ENCODE assay signal across 8 cellular contexts in genomic region chr19:48511800-48512503, GRCh38. TPM values are rescaled to one million over a fixed set of nuclear protein-coding genes. Genes with fewer than 3 reads are reported as not detected.
DNase-seq lines count a peak whose midpoint lies in the region; ATAC-seq and TF ChIP-seq lines count a peak whose summit lies in the region.

LMTK3 (minus strand) TSS chr19:48511835; CDS start chr19:48511576, 259 bp downstream.

- no peaks in the 10 kb centered on the region for H3K27me3 ChIP-seq in smooth muscle cell (ENCODE audit: low read depth)

- H3K79me2 ChIP-seq in smooth muscle cell (ENCODE audit: low read depth), result no peaks in the 10 kb centered on the region

- H2AFZ ChIP-seq in smooth muscle cell (ENCODE audit: low read depth), result peak within 1 kb of the TSS; percentile 96

- 46% methylated on average over 20 of the region's 32 CpGs for WGBS in smooth muscle cell (ENCODE audit: low lambda C conversion rate)

- H3K4me3 ChIP-seq in fibroblast of the aortic adventitia (ENCODE audit: low read depth, low read length) (peak within 1 kb of the TSS; percentile 14), smooth muscle cell (peak within 1 kb of the TSS; percentile 55)

- no peak within 1 kb of the TSS for H3K27ac ChIP-seq in smooth muscle cell (ENCODE audit: low read depth)

- H3K9ac ChIP-seq in smooth muscle cell (ENCODE audit: low read depth), result no peak within 1 kb of the TSS

- no peaks in the 10 kb centered on the region for H3K9me3 ChIP-seq in smooth muscle cell (replicated peaks; ENCODE audit: low read depth)

- peaks cover 4% of the 10 kb centered on the region for H3F3A ChIP-seq in smooth muscle cell (ENCODE audit: low read depth)

- no peaks in the 10 kb centered on the region for H3K36me3 ChIP-seq in smooth muscle cell (ENCODE audit: low read depth)

- no peaks in the 10 kb centered on the region for H4K20me1 ChIP-seq in smooth muscle cell (ENCODE audit: low read depth)

- ATAC-seq in GM21367 (IDR thresholded peaks at IDR 0.05; ENCODE audit: unreplicated experiment) (no peak), GM21360 (IDR thresholded peaks at IDR 0.05; ENCODE audit: unreplicated experiment) (no peak), omental fat pad (ENCODE audit: low FRiP score) (no peak)

- TF ChIP-seq CTCF in GM10266 (IDR thresholded peaks at IDR 0.05; ENCODE audit: control insufficient read depth, insufficient read depth, low read depth, missing control alignments) (no peak), fibroblast of the aortic adventitia (IDR thresholded peaks at IDR 0.05; ENCODE audit: insufficient read depth, low read length) (no peak), smooth muscle cell (IDR thresholded peaks at IDR 0.05; ENCODE audit: borderline replicate concordance, insufficient read depth, poor library complexity, severe bottlenecking) (no peak), omental fat pad (IDR thresholded peaks at IDR 0.05) (no peak)

- H3K4me1 ChIP-seq in smooth muscle cell (ENCODE audit: low read depth), result peaks cover 8% of the 10 kb centered on the region

- H3K4me2 ChIP-seq in smooth muscle cell, result peak within 1 kb of the TSS; percentile 93

- peak; percentile 82 for DNase-seq in GM10266 (ENCODE audit: extremely low spot score)
- DNase-seq in NCI-H524 (lab: John Stamatoyannopoulos, UW), result peak; percentile 90 to 93
- DNase-seq in activated T-cell treated with anti-CD3 and anti-CD28 coated beads for 4 hours, result peak; percentile 66
- peak; percentile 16 for DNase-seq in fibroblast of the aortic adventitia (ENCODE audit: low read depth)
- DNase-seq in smooth muscle cell (lab: John Stamatoyannopoulos, UW; ENCODE audit: unreplicated experiment), result no peak
- no peak for DNase-seq in omental fat pad (ENCODE audit: low spot score)

RNA-seq across cellular contexts. Expression of gene LMTK3, which starts in this region (rescaled TPM):
- total RNA-seq in fibroblast of the aortic adventitia (ENCODE audit: low replicate concordance) (not detected in 2 replicates), smooth muscle cell (1.1 and 3.1 TPM in 2 replicates), omental fat pad (under 1 TPM; 0.12 to 0.47 (median 0.39) TPM)
- polyA plus RNA-seq in smooth muscle cell, result 0.66 and 1.8 TPM in 2 replicates

Comparison
In these comparisons a context has a peak if more than half of its experiments do, and no peak if none do; other contexts are left out.
1. Peak in DNase-seq and H3K4me3 ChIP-seq in fibroblast of the aortic adventitia; RNA of the gene not detected or under 1 TPM.
2. DNase-seq: peak in GM10266 (single experiment), NCI-H524 (2 of 2) and activated T-cell treated with anti-CD3 and anti-CD28 coated beads for 4 hours (single experiment); none in smooth muscle cell (single experiment) and omental fat pad (single experiment).